1 cellular context compared by ENCODE assay signal in genomic region chr12:57894577-57895292, GRCh38.
TF ChIP-seq lines count a peak whose summit lies in the region.

No MANE protein-coding gene starts in this region.

TF ChIP-seq in GM23338, 12 proteins besides CTCF, POLR2A, EP300 and RAD21 (continued from another document):
- TF ChIP-seq ZNF462 (CRISPR knock-in tag; IDR thresholded peaks at IDR 0.05) (no peak), EZH2 (IDR thresholded peaks at IDR 0.05; ENCODE audit: low read depth, unreplicated experiment) (no peak), CREB1 (CRISPR knock-in tag; IDR thresholded peaks at IDR 0.05; ENCODE audit: low read depth) (no peak), ZNF114 (CRISPR knock-in tag; IDR thresholded peaks at IDR 0.05) (no peak), STAT1 (IDR thresholded peaks at IDR 0.05; ENCODE audit: unreplicated experiment) (no peak), ZNF331 (CRISPR knock-in tag; IDR thresholded peaks at IDR 0.05; ENCODE audit: low read depth) (no peak), NANOG (IDR thresholded peaks at IDR 0.05; ENCODE audit: borderline replicate concordance) (no peak), JUNB (IDR thresholded peaks at IDR 0.05; ENCODE audit: unreplicated experiment) (no peak), EZH2phosphoT487 (IDR thresholded peaks at IDR 0.05; ENCODE audit: unreplicated experiment) (no peak), POLR2AphosphoS5 (IDR thresholded peaks at IDR 0.05; ENCODE audit: low read depth) (no peak)
- TF ChIP-seq, protein P1, sequence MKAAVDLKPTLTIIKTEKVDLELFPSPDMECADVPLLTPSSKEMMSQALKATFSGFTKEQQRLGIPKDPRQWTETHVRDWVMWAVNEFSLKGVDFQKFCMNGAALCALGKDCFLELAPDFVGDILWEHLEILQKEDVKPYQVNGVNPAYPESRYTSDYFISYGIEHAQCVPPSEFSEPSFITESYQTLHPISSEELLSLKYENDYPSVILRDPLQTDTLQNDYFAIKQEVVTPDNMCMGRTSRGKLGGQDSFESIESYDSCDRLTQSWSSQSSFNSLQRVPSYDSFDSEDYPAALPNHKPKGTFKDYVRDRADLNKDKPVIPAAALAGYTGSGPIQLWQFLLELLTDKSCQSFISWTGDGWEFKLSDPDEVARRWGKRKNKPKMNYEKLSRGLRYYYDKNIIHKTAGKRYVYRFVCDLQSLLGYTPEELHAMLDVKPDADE (IDR thresholded peaks at IDR 0.05), result no peak
TF ChIP-seq in GM23338: peak in this region for 0.
